Comparison of ENCODE assay signal across 14 cellular contexts in the genomic region with DNA sequence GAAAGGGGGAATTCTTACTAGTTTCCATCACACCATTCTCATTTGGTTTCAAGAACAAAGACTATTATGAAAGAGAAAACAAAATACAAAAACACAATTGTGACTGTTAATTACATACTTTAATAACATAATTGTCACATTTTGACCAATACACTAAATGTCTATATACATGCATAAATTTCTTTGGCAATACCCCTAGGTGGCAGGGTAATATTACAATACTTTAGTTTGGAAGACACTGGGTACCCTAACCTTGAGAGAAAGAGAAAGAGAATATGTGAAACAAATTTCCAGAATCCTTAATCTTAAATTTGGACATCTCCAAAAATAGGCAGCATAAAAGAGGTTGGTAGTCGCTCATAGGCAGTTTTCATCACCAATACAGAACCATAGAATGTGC.
"Had no signal": no experiment of that assay in that cellular context is flagged by ENCODE, and none has a peak within 500 bp of the region (broad histone marks: within the 10 kb centered on the region; RNA-seq: fewer than 3 reads in every experiment).

No MANE protein-coding gene starts in this region.

- DNase-seq: activated CD4-positive, alpha-beta memory T cell treated with anti-CD3 and anti-CD28 coated beads, Interleukin-2, amount 10 ng/mL, durations not matched to agents 7 days and 5 days; activated CD4-positive, alpha-beta T cell treated with anti-CD3 and anti-CD28 coated beads for 36 hours; activated effector memory CD4-positive, alpha-beta T cell treated with anti-CD3 and anti-CD28 coated beads, Interleukin-2, amount 50 U/mL, for 16 hours; activated T-cell treated with anti-CD3 and anti-CD28 coated beads, Interleukin-2, amount 50 U/mL, for 48 hours; kidney; left lung; naive B cell; ovary; right lobe of liver; stimulated activated naive CD8-positive, alpha-beta T cell treated with anti-CD3 and anti-CD28 coated beads, Interleukin-15, amount 100 ng/mL, for 72 hours; T-helper 9 cell; upper lobe of left lung had no signal

- ATAC-seq: activated CD4-positive, alpha-beta T cell treated with anti-CD3 and anti-CD28 coated beads for 36 hours; activated naive CD4-positive, alpha-beta T cell treated with anti-CD3 and anti-CD28 coated beads, Interleukin-2, amount 50 U/mL, for 72 hours; esophagus mucosa; left lung; right lobe of liver; stimulated activated naive CD8-positive, alpha-beta T cell treated with anti-CD3 and anti-CD28 coated beads, Interleukin-15, amount 100 ng/mL, for 72 hours had no signal
